1 cellular context compared by ENCODE assay signal in genomic region chr17:27526603-27527002, GRCh38.
TF ChIP-seq lines count a peak whose summit lies in the region.

No MANE protein-coding gene starts in this region.

TF ChIP-seq in K562, 482 proteins besides CTCF, POLR2A, EP300 and RAD21 (continued from another document and continues in another):
- TF ChIP-seq, protein P1, sequence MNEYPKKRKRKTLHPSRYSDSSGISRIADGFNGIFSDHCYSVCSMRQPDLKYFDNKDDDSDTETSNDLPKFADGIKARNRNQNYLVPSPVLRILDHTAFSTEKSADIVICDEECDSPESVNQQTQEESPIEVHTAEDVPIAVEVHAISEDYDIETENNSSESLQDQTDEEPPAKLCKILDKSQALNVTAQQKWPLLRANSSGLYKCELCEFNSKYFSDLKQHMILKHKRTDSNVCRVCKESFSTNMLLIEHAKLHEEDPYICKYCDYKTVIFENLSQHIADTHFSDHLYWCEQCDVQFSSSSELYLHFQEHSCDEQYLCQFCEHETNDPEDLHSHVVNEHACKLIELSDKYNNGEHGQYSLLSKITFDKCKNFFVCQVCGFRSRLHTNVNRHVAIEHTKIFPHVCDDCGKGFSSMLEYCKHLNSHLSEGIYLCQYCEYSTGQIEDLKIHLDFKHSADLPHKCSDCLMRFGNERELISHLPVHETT (CRISPR knock-in tag; conservative IDR thresholded peaks at IDR 0.05 in 1 of 2, IDR thresholded peaks at IDR 0.05 in 1 of 2) = no peak
- TF ChIP-seq HCFC1 (IDR thresholded peaks at IDR 0.05; ENCODE audit: low read depth, low read length) = no peak
- no peak for TF ChIP-seq BCOR (IDR thresholded peaks at IDR 0.05)
- TF ChIP-seq ATF3 (IDR thresholded peaks at IDR 0.05) = no peak
- TF ChIP-seq ATF3 (CRISPR knock-in tag; conservative IDR thresholded peaks at IDR 0.05) = no peak
- no peak for TF ChIP-seq ZNF589 (CRISPR knock-in tag; IDR thresholded peaks at IDR 0.05; ENCODE audit: low read depth)
- TF ChIP-seq CBFA2T3 (IDR thresholded peaks at IDR 0.05) = no peak
- TF ChIP-seq ZNF449 (CRISPR knock-in tag; IDR thresholded peaks at IDR 0.05) = no peak
- TF ChIP-seq XRCC3 (IDR thresholded peaks at IDR 0.05) = no peak
- no peak for TF ChIP-seq PTRF (tag; IDR thresholded peaks at IDR 0.05)
- 0 out of 2 replicates have a peak, but pooled peaks have one; percentile 27 for TF ChIP-seq DPF2 (IDR thresholded peaks at IDR 0.05)
- no peak for TF ChIP-seq XRCC4 (IDR thresholded peaks at IDR 0.05; ENCODE audit: extremely low read depth, insufficient read depth, insufficient read length)
- no peak for TF ChIP-seq CBFA2T2 (conservative IDR thresholded peaks at IDR 0.05)
- TF ChIP-seq CC2D1A (IDR thresholded peaks at IDR 0.05) = no peak
- TF ChIP-seq GABPB1 (CRISPR knock-in tag; IDR thresholded peaks at IDR 0.05) = no peak
- TF ChIP-seq CREM (IDR thresholded peaks at IDR 0.05; ENCODE audit: low read depth) = peak; percentile 55
- no peak for TF ChIP-seq POLR2AphosphoS2 (IDR thresholded peaks at IDR 0.05; ENCODE audit: low read length)
- TF ChIP-seq BACH1 (tag; IDR thresholded peaks at IDR 0.05) = no peak
- TF ChIP-seq, protein P2, sequence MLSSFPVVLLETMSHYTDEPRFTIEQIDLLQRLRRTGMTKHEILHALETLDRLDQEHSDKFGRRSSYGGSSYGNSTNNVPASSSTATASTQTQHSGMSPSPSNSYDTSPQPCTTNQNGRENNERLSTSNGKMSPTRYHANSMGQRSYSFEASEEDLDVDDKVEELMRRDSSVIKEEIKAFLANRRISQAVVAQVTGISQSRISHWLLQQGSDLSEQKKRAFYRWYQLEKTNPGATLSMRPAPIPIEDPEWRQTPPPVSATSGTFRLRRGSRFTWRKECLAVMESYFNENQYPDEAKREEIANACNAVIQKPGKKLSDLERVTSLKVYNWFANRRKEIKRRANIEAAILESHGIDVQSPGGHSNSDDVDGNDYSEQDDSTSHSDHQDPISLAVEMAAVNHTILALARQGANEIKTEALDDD (IDR thresholded peaks at IDR 0.05) = peak; percentile 96
- TF ChIP-seq ZNF592 (IDR thresholded peaks at IDR 0.05) = peak; percentile 74; the same call in 1 of the 2 replicates
- no peak for TF ChIP-seq ATF1 (CRISPR knock-in tag; IDR thresholded peaks at IDR 0.05)
- peak; percentile 54; the same call in 1 of the 2 replicates for TF ChIP-seq ATF1 (tag; IDR thresholded peaks at IDR 0.05)
- TF ChIP-seq SMARCE1 (IDR thresholded peaks at IDR 0.05) = no peak
- no peak for TF ChIP-seq ZNF785 (CRISPR knock-in tag; IDR thresholded peaks at IDR 0.05)
- no peak for TF ChIP-seq ZNF76 (CRISPR knock-in tag; IDR thresholded peaks at IDR 0.05; ENCODE audit: borderline replicate concordance)
- TF ChIP-seq, protein P3, sequence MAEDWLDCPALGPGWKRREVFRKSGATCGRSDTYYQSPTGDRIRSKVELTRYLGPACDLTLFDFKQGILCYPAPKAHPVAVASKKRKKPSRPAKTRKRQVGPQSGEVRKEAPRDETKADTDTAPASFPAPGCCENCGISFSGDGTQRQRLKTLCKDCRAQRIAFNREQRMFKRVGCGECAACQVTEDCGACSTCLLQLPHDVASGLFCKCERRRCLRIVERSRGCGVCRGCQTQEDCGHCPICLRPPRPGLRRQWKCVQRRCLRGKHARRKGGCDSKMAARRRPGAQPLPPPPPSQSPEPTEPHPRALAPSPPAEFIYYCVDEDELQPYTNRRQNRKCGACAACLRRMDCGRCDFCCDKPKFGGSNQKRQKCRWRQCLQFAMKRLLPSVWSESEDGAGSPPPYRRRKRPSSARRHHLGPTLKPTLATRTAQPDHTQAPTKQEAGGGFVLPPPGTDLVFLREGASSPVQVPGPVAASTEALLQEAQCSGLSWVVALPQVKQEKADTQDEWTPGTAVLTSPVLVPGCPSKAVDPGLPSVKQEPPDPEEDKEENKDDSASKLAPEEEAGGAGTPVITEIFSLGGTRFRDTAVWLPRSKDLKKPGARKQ (CRISPR knock-in tag; IDR thresholded peaks at IDR 0.05) = no peak
- no peak for TF ChIP-seq YY1 (IDR thresholded peaks at IDR 0.05; ENCODE audit: borderline replicate concordance in 1 of 3, control insufficient read depth in 1 of 3, extremely low read depth in 1 of 3, insufficient read depth in 3 of 3, insufficient read length in 1 of 3, insufficient replicate concordance in 2 of 3, low read depth in 1 of 3, low read length in 2 of 3)
- no peak for TF ChIP-seq TBL1XR1 (IDR thresholded peaks at IDR 0.05; ENCODE audit: low read length in 2 of 2)
- TF ChIP-seq, protein P4, sequence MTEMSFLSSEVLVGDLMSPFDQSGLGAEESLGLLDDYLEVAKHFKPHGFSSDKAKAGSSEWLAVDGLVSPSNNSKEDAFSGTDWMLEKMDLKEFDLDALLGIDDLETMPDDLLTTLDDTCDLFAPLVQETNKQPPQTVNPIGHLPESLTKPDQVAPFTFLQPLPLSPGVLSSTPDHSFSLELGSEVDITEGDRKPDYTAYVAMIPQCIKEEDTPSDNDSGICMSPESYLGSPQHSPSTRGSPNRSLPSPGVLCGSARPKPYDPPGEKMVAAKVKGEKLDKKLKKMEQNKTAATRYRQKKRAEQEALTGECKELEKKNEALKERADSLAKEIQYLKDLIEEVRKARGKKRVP (CRISPR knock-in tag; IDR thresholded peaks at IDR 0.05) = no peak
- no peak for TF ChIP-seq SUPT5H (IDR thresholded peaks at IDR 0.05)
- no peak for TF ChIP-seq ZNF766 (CRISPR knock-in tag; conservative IDR thresholded peaks at IDR 0.05)
- TF ChIP-seq ZNF398 (CRISPR knock-in tag; IDR thresholded peaks at IDR 0.05) = no peak
- TF ChIP-seq ESRRB (CRISPR knock-in tag; IDR thresholded peaks at IDR 0.05; ENCODE audit: borderline replicate concordance) = no peak
- TF ChIP-seq ZNF212 (CRISPR knock-in tag; IDR thresholded peaks at IDR 0.05) = no peak
- TF ChIP-seq MTA1 (IDR thresholded peaks at IDR 0.05; ENCODE audit: borderline replicate concordance) = no peak
- no peak for TF ChIP-seq TARDBP (IDR thresholded peaks at IDR 0.05)
- TF ChIP-seq MLX (CRISPR knock-in tag; conservative IDR thresholded peaks at IDR 0.05) = no peak
- TF ChIP-seq SMC3 (conservative IDR thresholded peaks at IDR 0.05; ENCODE audit: insufficient read depth, low read depth, low read length) = 0 out of 2 replicates have a peak, but pooled peaks have one; percentile 11
- no peak for TF ChIP-seq E2F8 (IDR thresholded peaks at IDR 0.05; ENCODE audit: low read depth, partially characterized antibody)
- no peak for TF ChIP-seq C11orf30 (IDR thresholded peaks at IDR 0.05; ENCODE audit: low read depth)
- no peak for TF ChIP-seq DIDO1 (tag; IDR thresholded peaks at IDR 0.05; ENCODE audit: low read depth)
- no peak for TF ChIP-seq ZBTB34 (CRISPR knock-in tag; IDR thresholded peaks at IDR 0.05)
- peak; percentile 43; the same call in 1 of the 2 replicates for TF ChIP-seq SOX6 (IDR thresholded peaks at IDR 0.05)
- TF ChIP-seq ZKSCAN1 (IDR thresholded peaks at IDR 0.05; ENCODE audit: low read depth, low read length) = no peak
- TF ChIP-seq, protein P5, sequence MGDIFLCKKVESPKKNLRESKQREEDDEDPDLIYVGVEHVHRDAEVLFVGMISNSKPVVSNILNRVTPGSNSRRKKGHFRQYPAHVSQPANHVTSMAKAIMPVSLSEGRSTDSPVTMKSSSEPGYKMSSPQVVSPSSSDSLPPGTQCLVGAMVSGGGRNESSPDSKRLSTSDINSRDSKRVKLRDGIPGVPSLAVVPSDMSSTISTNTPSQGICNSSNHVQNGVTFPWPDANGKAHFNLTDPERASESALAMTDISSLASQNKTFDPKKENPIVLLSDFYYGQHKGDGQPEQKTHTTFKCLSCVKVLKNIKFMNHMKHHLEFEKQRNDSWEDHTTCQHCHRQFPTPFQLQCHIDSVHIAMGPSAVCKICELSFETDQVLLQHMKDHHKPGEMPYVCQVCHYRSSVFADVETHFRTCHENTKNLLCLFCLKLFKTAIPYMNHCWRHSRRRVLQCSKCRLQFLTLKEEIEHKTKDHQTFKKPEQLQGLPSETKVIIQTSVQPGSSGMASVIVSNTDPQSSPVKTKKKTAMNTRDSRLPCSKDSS (IDR thresholded peaks at IDR 0.05; ENCODE audit: low read depth, partially characterized antibody) = no peak
